In the genomic region with DNA sequence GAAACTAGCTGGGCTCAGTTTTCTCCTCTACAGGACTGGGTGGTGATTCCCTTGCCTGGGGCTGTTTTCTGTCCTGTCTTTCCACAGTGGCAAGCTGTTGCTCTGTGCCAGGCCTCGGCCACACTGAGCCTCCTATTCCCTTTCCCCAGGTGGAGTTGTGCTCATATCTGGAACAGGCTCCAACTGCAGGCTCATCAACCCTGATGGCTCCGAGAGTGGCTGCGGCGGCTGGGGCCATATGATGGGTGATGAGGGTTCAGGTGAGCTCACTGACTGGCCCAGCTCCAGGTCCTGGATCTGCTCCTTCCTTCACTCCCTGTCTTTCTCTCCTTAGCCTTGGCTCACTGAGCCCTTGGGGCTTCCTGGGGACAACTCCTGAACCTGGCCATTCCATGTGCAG, we compare ENCODE assay signal across 14 cellular contexts. TPM values are rescaled to one million over a fixed set of nuclear protein-coding genes. Genes with fewer than 3 reads are reported as not detected.
DNase-seq lines count a peak whose midpoint lies in the region; ATAC-seq and TF ChIP-seq lines count a peak whose summit lies in the region.
"Had no signal": no experiment of that assay in that cellular context is flagged by ENCODE, and none has a peak within 500 bp of the region (broad histone marks: within the 10 kb centered on the region; RNA-seq: fewer than 3 reads in every experiment).

No MANE protein-coding gene starts in this region.

- H3K27me3 Mint-ChIP-seq in activated CD4-positive, alpha-beta T cell treated with anti-CD3 and anti-CD28 coated beads for 36 hours = no peaks in the 10 kb centered on the region
- no peaks in the 10 kb centered on the region for H3K27me3 Mint-ChIP-seq in T-helper 17 cell

- intact Hi-C loops in activated CD4-positive, alpha-beta T cell treated with anti-CD3 and anti-CD28 coated beads for 36 hours (cut with DNase I, micrococcal nuclease) = loop anchor here in 1 of 2 experiments (1.0 kb wide), 1 partner anchor 58 kb away; a partner anchor contains a TSS
- intact Hi-C loops in stomach (cut with DNase I; ENCODE audit: low total_unique reads) = no loop called here
- intact Hi-C loops in esophagus muscularis mucosa (cut with DNase I) = loop anchor here (5.0 kb wide), 1 partner anchor 60 kb away; a partner anchor contains a TSS

- H3K27ac ChIP-seq in foreskin keratinocyte (peak overlapping the region; percentile 86), stomach (peak overlapping the region in 4 of 5 donors; percentile 28 to 71 (median 42)), esophagus muscularis mucosa (replicated peaks in 1 of 4) (no peak overlapping the region)
- H3K27ac ChIP-seq: A549 had no signal

- no peak overlapping the region for H3K4me3 ChIP-seq in stomach
- no peak overlapping the region for H3K4me3 ChIP-seq in esophagus muscularis mucosa
- H3K4me3 ChIP-seq: A549, MG63, smooth muscle cell had no signal

- H3K4me1 ChIP-seq in foreskin keratinocyte = peaks cover 36% of the 10 kb centered on the region
- H3K4me1 ChIP-seq in stomach = peaks cover 9 to 52% (median 41%) of the 10 kb centered on the region in 4 donors
- peaks cover 26 to 43% (median 35%) of the 10 kb centered on the region in 4 donors for H3K4me1 ChIP-seq in esophagus muscularis mucosa

- H3K36me3 ChIP-seq in stomach (peaks cover 39 to 61% (median 52%) of the 10 kb centered on the region in 4 donors), esophagus muscularis mucosa (peaks cover 35 to 53% (median 46%) of the 10 kb centered on the region in 4 donors)
- H3K36me3 ChIP-seq: MG63 had no signal

- no peak for TF ChIP-seq EP300 in stomach (IDR thresholded peaks at IDR 0.05)
- TF ChIP-seq EP300 in esophagus muscularis mucosa (IDR thresholded peaks at IDR 0.05) = no peak

- no peaks in the 10 kb centered on the region for H3K9me3 Mint-ChIP-seq in activated CD4-positive, alpha-beta T cell treated with anti-CD3 and anti-CD28 coated beads for 36 hours (ENCODE audit: low read depth)

- peaks cover 27% of the 10 kb centered on the region for H3K36me3 Mint-ChIP-seq in activated CD4-positive, alpha-beta T cell treated with anti-CD3 and anti-CD28 coated beads for 36 hours (ENCODE audit: low read depth)
- H3K36me3 Mint-ChIP-seq in T-helper 17 cell (ENCODE audit: low read depth) = peaks cover 17% of the 10 kb centered on the region

- POLR2A ChIA-PET in activated CD4-positive, alpha-beta T cell treated with anti-CD3 and anti-CD28 coated beads for 36 hours (lab: Charles Lee) = interaction anchor here (0.8 kb wide), 1 partner anchor 1760 kb away, joined by 8 read pairs; no protein-coding TSS in a partner anchor

- CTCF ChIA-PET in activated CD4-positive, alpha-beta T cell treated with anti-CD3 and anti-CD28 coated beads for 36 hours (lab: Charles Lee) = interaction anchor here (0.7 to 3.2 kb wide), 4 partner anchors 9 to 72 kb away, joined by 3 to 17 read pairs (median 6); no protein-coding TSS in a partner anchor

- peak overlapping the region; percentile 91 for H3K27ac Mint-ChIP-seq in activated CD4-positive, alpha-beta T cell treated with anti-CD3 and anti-CD28 coated beads for 36 hours
- H3K27ac Mint-ChIP-seq in T-helper 17 cell = peak overlapping the region; percentile 98

- ATAC-seq in activated CD4-positive, alpha-beta T cell treated with anti-CD3 and anti-CD28 coated beads for 36 hours = no peak
- no peak for ATAC-seq in T-helper 17 cell
- ATAC-seq in foreskin keratinocyte = no peak
- ATAC-seq in HG03442 (IDR thresholded peaks at IDR 0.05; ENCODE audit: unreplicated experiment) = no peak
- ATAC-seq: A549 had no signal

- TF ChIP-seq CTCF in foreskin keratinocyte (conservative IDR thresholded peaks at IDR 0.05) = no peak
- no peak for TF ChIP-seq CTCF in stomach (IDR thresholded peaks at IDR 0.05)
- TF ChIP-seq CTCF in esophagus muscularis mucosa (IDR thresholded peaks at IDR 0.05) = no peak

- no peaks in the 10 kb centered on the region for H3K9me3 ChIP-seq in T-helper 17 cell (ENCODE audit: control insufficient read depth, low read length, poor library complexity, severe bottlenecking)
- H3K9me3 ChIP-seq in stomach = no peaks in the 10 kb centered on the region
- H3K9me3 ChIP-seq in esophagus muscularis mucosa = no peaks in the 10 kb centered on the region
- H3K9me3 ChIP-seq: A549, MG63 had no signal

- H3K27me3 ChIP-seq in foreskin keratinocyte (no peaks in the 10 kb centered on the region), stomach (no peaks in the 10 kb centered on the region), esophagus muscularis mucosa (no peaks in the 10 kb centered on the region)
- H3K27me3 ChIP-seq: MG63 had no signal

- peaks cover 54% of the 10 kb centered on the region for H3K4me1 Mint-ChIP-seq in activated CD4-positive, alpha-beta T cell treated with anti-CD3 and anti-CD28 coated beads for 36 hours
- peaks cover 62% of the 10 kb centered on the region for H3K4me1 Mint-ChIP-seq in T-helper 17 cell

- H3K4me3 Mint-ChIP-seq in activated CD4-positive, alpha-beta T cell treated with anti-CD3 and anti-CD28 coated beads for 36 hours = peak overlapping the region; percentile 62
- peak overlapping the region; percentile 93 for H3K4me3 Mint-ChIP-seq in T-helper 17 cell

- 90 to 99% (median 97%) methylated on average over 4 of the region's 4 CpGs for WGBS in stomach, 5 donors
- WGBS in esophagus muscularis mucosa = 94% methylated on average over 3 of the region's 4 CpGs

- TF ChIP-seq POLR2A in stomach (IDR thresholded peaks at IDR 0.05) (no peak), esophagus muscularis mucosa (IDR thresholded peaks at IDR 0.05; ENCODE audit: low read depth) (no peak)

- no peak for DNase-seq in activated CD4-positive, alpha-beta T cell treated with anti-CD3 and anti-CD28 coated beads for 36 hours
- DNase-seq in activated CD4-positive, alpha-beta T cell treated with anti-CD3 and anti-CD28 coated beads for 1 hour = no peak
- DNase-seq in T-helper 17 cell = no peak
- DNase-seq in foreskin keratinocyte = no peak
- no peak for DNase-seq in stomach
- no peak for DNase-seq in NCI-H1092 (lab: John Stamatoyannopoulos, UW)
- DNase-seq in esophagus muscularis mucosa (ENCODE audit: extremely low spot score) = no peak
- DNase-seq: DMS153, MG63, NCI-H510A, SHP77 had no signal

RNA-seq across cellular contexts. Expression of a gene that starts 4.0 kb away (rescaled TPM):
- 10 to 100 TPM; 39.7 to 40.6 TPM for total RNA-seq in activated CD4-positive, alpha-beta T cell treated with anti-CD3 and anti-CD28 coated beads for 36 hours
- total RNA-seq in T-helper 17 cell (100 to 1,000 TPM in 1 of 2 donors, 10 to 100 TPM in 1; 75.0 to 102 TPM), foreskin keratinocyte (52.2 and 81.9 TPM in 2 replicates), stomach (100 to 1,000 TPM in 1 of 5 donors, 10 to 100 TPM in 4; 25.9 to 112 (median 62.4) TPM), esophagus muscularis mucosa (10 to 100 TPM; 49.0 to 81.4 (median 65.2) TPM)
- polyA plus RNA-seq in foreskin keratinocyte (85.0 and 124 TPM in 2 replicates), stomach (100 to 1,000 TPM in 2 of 3 donors, 10 to 100 TPM in 1; 93.8 to 124 (median 117) TPM)

RNA-seq across cellular contexts. Expression of a gene that starts 57.5 kb away (rescaled TPM):
- total RNA-seq in activated CD4-positive, alpha-beta T cell treated with anti-CD3 and anti-CD28 coated beads for 36 hours = 10 to 100 TPM; 10.2 to 13.6 TPM
- 10 to 100 TPM in 1 of 2 donors, 1 to 10 TPM in 1; 9.6 to 11.3 TPM for total RNA-seq in T-helper 17 cell
- 7.3 and 8.5 TPM in 2 replicates for total RNA-seq in foreskin keratinocyte
- 6.9 and 7.7 TPM in 2 replicates for polyA plus RNA-seq in foreskin keratinocyte
- total RNA-seq in stomach = 10 to 100 TPM in 2 of 5 donors, 1 to 10 TPM in 2, not detected in 1; 4.0 to 25.1 (median 15.8) TPM
- polyA plus RNA-seq in stomach = 10 to 100 TPM; 31.2 to 53.6 (median 32.2) TPM
- 10 to 100 TPM in 3 of 4 donors, 1 to 10 TPM in 1; 9.0 to 23.3 (median 12.4) TPM for total RNA-seq in esophagus muscularis mucosa

RNA-seq across cellular contexts. Expression of a gene that starts 57.9 kb away (rescaled TPM):
- total RNA-seq in activated CD4-positive, alpha-beta T cell treated with anti-CD3 and anti-CD28 coated beads for 36 hours = 10 to 100 TPM; 48.5 to 61.9 TPM
- total RNA-seq in T-helper 17 cell (10 to 100 TPM; 28.3 to 42.3 TPM), foreskin keratinocyte (23.1 and 25.3 TPM in 2 replicates), stomach (10 to 100 TPM; 16.2 to 30.6 (median 23.3) TPM), esophagus muscularis mucosa (10 to 100 TPM; 14.4 to 24.5 (median 17.9) TPM)
- polyA plus RNA-seq in foreskin keratinocyte (14.4 and 18.2 TPM in 2 replicates), stomach (10 to 100 TPM; 17.9 to 25.1 (median 22.8) TPM)

Comparison
In these comparisons a context has a peak if more than half of its experiments do, and no peak if none do; other contexts are left out.
1. H3K27ac ChIP-seq: peak in foreskin keratinocyte (single experiment) and stomach (4 of 5); none in esophagus muscularis mucosa (0 of 4).